22 cellular contexts compared by ENCODE assay signal in the genomic region with DNA sequence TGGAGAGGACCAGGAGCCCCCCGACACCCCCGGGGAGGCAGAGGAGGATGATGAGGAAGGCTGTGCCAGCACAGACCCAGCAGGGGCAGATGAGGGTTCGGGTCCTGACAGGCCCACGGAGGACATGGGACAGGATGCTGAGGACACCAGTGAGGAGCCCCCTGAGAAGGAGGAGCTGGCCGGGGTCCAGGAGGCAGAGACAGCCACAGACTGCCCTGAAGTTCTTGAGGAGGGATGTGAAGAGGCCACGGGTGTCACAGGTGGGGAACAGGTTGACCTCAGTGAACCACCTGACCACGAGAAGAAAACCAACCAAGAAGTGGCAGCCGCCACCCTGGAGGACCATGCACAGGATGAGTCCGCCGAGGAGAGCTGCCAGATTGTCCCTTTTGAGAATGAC. TPM values are rescaled to one million over a fixed set of nuclear protein-coding genes. Genes with fewer than 3 reads are reported as not detected.
"Had no signal": no experiment of that assay in that cellular context is flagged by ENCODE, and none has a peak within 500 bp of the region (broad histone marks: within the 10 kb centered on the region; RNA-seq: fewer than 3 reads in every experiment).

No MANE protein-coding gene starts in this region.

- H3K4me3 ChIP-seq: left lung, lung, neural progenitor cell, ovary, psoas muscle, right lobe of liver, smooth muscle cell, tibial nerve, uterus had no signal

- H3K27ac ChIP-seq: left lung, neural progenitor cell, ovary, psoas muscle, right lobe of liver, tibial nerve, uterus had no signal

- H3K36me3 ChIP-seq: neural progenitor cell, ovary, right lobe of liver, uterus had no signal

- H3K4me1 ChIP-seq: psoas muscle had no signal

- ATAC-seq: left colon; left lung; natural killer cell; psoas muscle; right lobe of liver; stimulated activated naive B cell treated with anti-CD40 and anti-IgM and Interleukin-4, amounts not matched to agents 10 μg/mL and 1 μg/mL and 100 μg/mL, for 72 hours had no signal

- H2AFZ ChIP-seq: neural progenitor cell had no signal

- H3K27me3 ChIP-seq: ovary, right lobe of liver, tibial nerve, uterus had no signal

- H3K9ac ChIP-seq: neural progenitor cell had no signal

- DNase-seq: hippocampal formation; left colon; left lung; mesendoderm; naive B cell; natural killer cell; nephron progenitor cell; ovary; right lobe of liver; stimulated activated CD4-positive, alpha-beta T cell treated with anti-CD3 and anti-CD28 coated beads, Interleukin-1b, Interleukin-23, amount 100 ng/mL, for 48 hours; stimulated activated CD4-positive, alpha-beta T cell treated with anti-CD3 and anti-CD28 coated beads, Interleukin-2, amount 100 ng/mL, for 48 hours; stimulated activated CD4-positive, alpha-beta T cell treated with anti-CD3 and anti-CD28 coated beads, Interleukin-4, amount 100 ng/mL, for 4 hours; stimulated activated CD8-positive, alpha-beta memory T cell treated with anti-CD3 and anti-CD28 coated beads, Interleukin-4, amount 100 ng/mL, for 48 hours; stimulated activated naive B cell treated with anti-CD40 and anti-IgM and Interleukin-4, amounts not matched to agents 10 μg/mL and 1 μg/mL and 100 μg/mL, for 72 hours; substantia nigra; uterus had no signal

- H3K9me3 ChIP-seq: left lung, ovary, psoas muscle, right lobe of liver, tibial nerve, uterus had no signal

- FAIRE-seq: keratinocyte had no signal

- H3K4me2 ChIP-seq: neural progenitor cell, smooth muscle cell had no signal

RNA-seq across cellular contexts. Expression of a gene that starts 0.9 kb away (rescaled TPM):
- total RNA-seq: natural killer cell had no signal
- polyA plus RNA-seq: keratinocyte had no signal
